In genomic region chr12:1691123-1692007, GRCh38 we compare ENCODE assay signal across 8 cellular contexts. TPM values are rescaled to one million over a fixed set of nuclear protein-coding genes. Genes with fewer than 3 reads are reported as not detected.
DNase-seq lines count a peak whose midpoint lies in the region; ATAC-seq and TF ChIP-seq lines count a peak whose summit lies in the region.

No MANE protein-coding gene starts in this region.

- H3K27me3 ChIP-seq in body of pancreas = no peaks in the 10 kb centered on the region

- H3K4me1 ChIP-seq in body of pancreas = peaks cover 23% of the 10 kb centered on the region

- ATAC-seq in GM18873 (IDR thresholded peaks at IDR 0.05; ENCODE audit: low FRiP score, unreplicated experiment) (peak; percentile 23), HG03097 (IDR thresholded peaks at IDR 0.05; ENCODE audit: low FRiP score, unreplicated experiment) (peak; percentile 31), body of pancreas (peak; percentile 52)

- no peaks in the 10 kb centered on the region for H3K36me3 ChIP-seq in body of pancreas (replicated peaks in 1 of 2; ENCODE audit: insufficient read depth in 1 of 2, low read depth in 2 of 2)

- DNase-seq in OCI-M1 (lab: John Stamatoyannopoulos, UW) (peak; percentile 79), body of pancreas (peak in 2 of 4 donors; percentile 42 to 50), islet precursor cell (peak; percentile 88), H4 (ENCODE audit: low spot score) (no peak)
- peak in 2 of 3 experiments; percentile 8 to 12 for DNase-seq in stimulated activated CD4-positive, alpha-beta T cell treated with anti-CD3 and anti-CD28 coated beads, TNF-alpha, amount 100 ng/mL, for 24 hours (ENCODE audit: low read depth in 3 of 3)

- peak overlapping the region; percentile 65 to 98 for H3K4me3 ChIP-seq in body of pancreas

- intact Hi-C loops in body of pancreas (cut with DNase I) = no loop called here

- peak in 2 of 3 donors; percentile 16 to 31 for TF ChIP-seq POLR2A in body of pancreas (IDR thresholded peaks at IDR 0.05)

- no peak for TF ChIP-seq CTCF in C4-2B (conservative IDR thresholded peaks at IDR 0.05)
- no peak for TF ChIP-seq CTCF in body of pancreas (IDR thresholded peaks at IDR 0.05)

- H3K9me3 ChIP-seq in body of pancreas = no peaks in the 10 kb centered on the region

- 1 to 2% methylated on average over 22 to 55 of the region's 56 CpGs for WGBS in body of pancreas, 2 donors

- H3K27ac ChIP-seq in C4-2B (peak overlapping the region; percentile 91), body of pancreas (peak overlapping the region; percentile 71 to 98 (median 93))

RNA-seq across cellular contexts. Expression of gene ADIPOR2, which starts 0.5 kb away (rescaled TPM):
- 10 to 100 TPM; 16.8 to 20.5 TPM for total RNA-seq in body of pancreas
- total RNA-seq in H4 (2014; rRNA removed; shearing (Covaris generic)) = 40.5 and 42.1 TPM in 2 replicates
